16 cellular contexts compared by ENCODE assay signal in genomic region chr2:9763356-9764152, GRCh38.
DNase-seq lines count a peak whose midpoint lies in the region; ATAC-seq, FAIRE-seq and TF ChIP-seq lines count a peak whose summit lies in the region.
"Had no signal": no experiment of that assay in that cellular context is flagged by ENCODE, and none has a peak within 500 bp of the region (broad histone marks: within the 10 kb centered on the region; RNA-seq: fewer than 3 reads in every experiment).

No MANE protein-coding gene starts in this region.

- intact Hi-C loops in GM12878 (cut with micrococcal nuclease; ENCODE audit: unreplicated experiment) = no loop called here

- H3K9ac ChIP-seq in GM12878 (ENCODE audit: control insufficient read depth, insufficient read depth, low read length) = no peak overlapping the region

- H3K4me3 ChIP-seq in MG63 = no peak overlapping the region
- no peak overlapping the region for H3K4me3 ChIP-seq in GM12878
- H3K4me3 ChIP-seq: SJCRH30, tibial nerve had no signal

- RAD21 ChIA-PET in GM12878 (lab: Charles Lee; ENCODE audit: unreplicated experiment) = interaction anchor here (0.9 kb wide), 1 partner anchor 35 kb away, joined by 3 read pairs; no protein-coding TSS in a partner anchor

- H3K79me2 ChIP-seq in GM12878 (ENCODE audit: control insufficient read depth, insufficient read depth, low read length) = no peaks in the 10 kb centered on the region

- no peaks in the 10 kb centered on the region for H3K27me3 ChIP-seq in MG63
- H3K27me3 ChIP-seq in GM12878 (replicated peaks in 1 of 2; ENCODE audit: control insufficient read depth in 2 of 2, insufficient read depth in 2 of 2, low read length in 1 of 2) = peaks cover 1 to 3% of the 10 kb centered on the region in 2 experiments; a peak in 2 of 4 replicates
- H3K27me3 ChIP-seq: SJCRH30, tibial nerve had no signal

- no peak for TF ChIP-seq CTCF in GM12878 (IDR thresholded peaks at IDR 0.05 in 2 of 3, conservative IDR thresholded peaks at IDR 0.05 in 1 of 3; ENCODE audit: control insufficient read depth in 2 of 3, extremely low read depth in 1 of 3, insufficient read depth in 1 of 3, low read depth in 3 of 3, low read length in 3 of 3)

- no peaks in the 10 kb centered on the region for H3K36me3 Mint-ChIP-seq in stimulated activated effector memory CD8-positive, alpha-beta T cell treated with anti-CD3 and anti-CD28 coated beads, Interleukin-12 subunit alpha, Interleukin-12 subunit beta, amount 100 ng/mL, for 72 hours
- H3K36me3 Mint-ChIP-seq: mesothelial cell of epicardium, WTC11 had no signal

- H4K20me1 ChIP-seq in GM12878 (ENCODE audit: control insufficient read depth, insufficient read depth) = no peaks in the 10 kb centered on the region

- in situ Hi-C loops in GM12878 (cut with MboI) = no loop called here

- peaks cover 59% of the 10 kb centered on the region for H3K4me1 Mint-ChIP-seq in stimulated activated effector memory CD8-positive, alpha-beta T cell treated with anti-CD3 and anti-CD28 coated beads, Interleukin-12 subunit alpha, Interleukin-12 subunit beta, amount 100 ng/mL, for 72 hours

- no peaks in the 10 kb centered on the region for H3K9me3 Mint-ChIP-seq in stimulated activated effector memory CD8-positive, alpha-beta T cell treated with anti-CD3 and anti-CD28 coated beads, Interleukin-12 subunit alpha, Interleukin-12 subunit beta, amount 100 ng/mL, for 72 hours
- H3K9me3 Mint-ChIP-seq: mesothelial cell of epicardium, WTC11 had no signal

- ATAC-seq in GM12878 (no peak), GM18505 (IDR thresholded peaks at IDR 0.05; ENCODE audit: unreplicated experiment) (no peak), GM21360 (IDR thresholded peaks at IDR 0.05; ENCODE audit: unreplicated experiment) (no peak)
- peak; percentile 86 for ATAC-seq in stimulated activated effector memory CD8-positive, alpha-beta T cell treated with anti-CD3 and anti-CD28 coated beads, Interleukin-12 subunit alpha, Interleukin-12 subunit beta, amount 100 ng/mL, for 72 hours
- ATAC-seq: esophagus mucosa, WTC11 had no signal

- H3K27ac ChIP-seq in GM12878 (ENCODE audit: control insufficient read depth, insufficient read depth) = no peak overlapping the region
- H3K27ac ChIP-seq: SJCRH30, tibial nerve had no signal

- H3K9me3 ChIP-seq in MG63 = no peaks in the 10 kb centered on the region
- no peaks in the 10 kb centered on the region for H3K9me3 ChIP-seq in GM12878 (replicated peaks; ENCODE audit: control insufficient read depth, insufficient read depth, low read length)
- H3K9me3 ChIP-seq: SJCRH30, tibial nerve had no signal

- no peak overlapping the region for H3K27ac Mint-ChIP-seq in stimulated activated effector memory CD8-positive, alpha-beta T cell treated with anti-CD3 and anti-CD28 coated beads, Interleukin-12 subunit alpha, Interleukin-12 subunit beta, amount 100 ng/mL, for 72 hours
- H3K27ac Mint-ChIP-seq: mesothelial cell of epicardium, WTC11 had no signal

- FAIRE-seq in GM12878 (lab: Jason Lieb, UNC) = peak; percentile 47

- TF ChIP-seq POLR2A in GM12878 (IDR thresholded peaks at IDR 0.05; ENCODE audit: low read depth, low read length) (no peak), GM18505 (IDR thresholded peaks at IDR 0.05; ENCODE audit: borderline replicate concordance, extremely low read depth, insufficient read depth, insufficient read length) (no peak)

- TF ChIP-seq RAD21 in GM12878 (IDR thresholded peaks at IDR 0.05; ENCODE audit: insufficient read depth, low read depth, low read length) = no peak

- no peaks in the 10 kb centered on the region for H3K36me3 ChIP-seq in MG63
- H3K36me3 ChIP-seq in GM12878 (ENCODE audit: control insufficient read depth in 2 of 2, insufficient read depth in 2 of 2, low read length in 1 of 2) = no peaks in the 10 kb centered on the region
- H3K36me3 ChIP-seq: SJCRH30, tibial nerve had no signal

- SMC1A ChIA-PET in GM12878 (lab: Charles Lee; ENCODE audit: uncharacterized antibody, unreplicated experiment) = no interaction called here

- no peak overlapping the region for H3K4me2 ChIP-seq in GM12878 (ENCODE audit: control insufficient read depth, insufficient read depth)

- BruUV-seq in GM12878 (replicated peaks; lab: Mats Ljungman, UMichigan) = no TSS peak

- WGBS in GM12878 (ENCODE audit: insufficient coverage, insufficient replicate concordance, low lambda C conversion rate, missing lambda C conversion rate) = 91% methylated on average over 7 of the region's 7 CpGs

- H3K4me3 Mint-ChIP-seq in stimulated activated effector memory CD8-positive, alpha-beta T cell treated with anti-CD3 and anti-CD28 coated beads, Interleukin-12 subunit alpha, Interleukin-12 subunit beta, amount 100 ng/mL, for 72 hours = peak overlapping the region; percentile 6
- H3K4me3 Mint-ChIP-seq: mesothelial cell of epicardium, WTC11 had no signal

- peaks cover 15% of the 10 kb centered on the region for H3K4me1 ChIP-seq in GM12878 (ENCODE audit: control insufficient read depth, insufficient read depth, low read length)

- CTCF ChIA-PET in GM12878 (lab: Yijun Ruan, JAX) = no interaction called here

- DNase-seq in stimulated activated naive CD4-positive, alpha-beta T cell treated with Interleukin-2 at 50 U/mL for 16 hours (lab: John Stamatoyannopoulos, UW) = peak; percentile 42
- DNase-seq in stimulated activated naive CD4-positive, alpha-beta T cell (lab: John Stamatoyannopoulos, UW) = no peak
- peak; percentile 51 for DNase-seq in MG63
- DNase-seq in GM12878 (ENCODE audit: low read depth, low spot score) = no peak
- DNase-seq in stimulated activated effector memory CD8-positive, alpha-beta T cell treated with anti-CD3 and anti-CD28 coated beads, Interleukin-12 subunit alpha, Interleukin-12 subunit beta, amount 100 ng/mL, for 72 hours (ENCODE audit: low spot score in 2 of 2) = no peak
- DNase-seq in mucosa of gallbladder (ENCODE audit: low spot score) = no peak
- DNase-seq: activated effector memory CD4-positive, alpha-beta T cell treated with Interleukin-2 at 50 U/mL for 16 hours; H7; NCI-H2171; SJCRH30 had no signal

- H2AFZ ChIP-seq in GM12878 (ENCODE audit: control insufficient read depth, low read depth, low read length) = no peak overlapping the region

- POLR2A ChIA-PET in GM12878 (lab: Charles Lee) = interaction anchor here (0.6 kb wide), 1 partner anchor 367 kb away, joined by 3 read pairs; no protein-coding TSS in a partner anchor

- TF ChIP-seq EP300 in GM12878 (IDR thresholded peaks at IDR 0.05; ENCODE audit: borderline replicate concordance in 1 of 2, control insufficient read depth in 1 of 2, low read depth in 2 of 2, low read length in 2 of 2) = no peak

TF ChIP-seq in GM12878, 131 proteins besides CTCF, POLR2A, EP300 and RAD21:
- TF ChIP-seq JUNB (IDR thresholded peaks at IDR 0.05) = peak; percentile 24; the same call in 1 of the 2 replicates
- no peak for TF ChIP-seq E2F8 (IDR thresholded peaks at IDR 0.05; ENCODE audit: low read depth, partially characterized antibody)
- TF ChIP-seq RUNX3 (IDR thresholded peaks at IDR 0.05; ENCODE audit: low read length) = 0 out of 2 replicates have a peak, but pooled peaks have one; percentile 11

Comparison
In these comparisons a context has a peak if more than half of its experiments do, and no peak if none do; other contexts are left out.
1. DNase-seq: peak in stimulated activated naive CD4-positive, alpha-beta T cell treated with Interleukin-2 at 50 U/mL for 16 hours (single experiment) and MG63 (single experiment); none in stimulated activated naive CD4-positive, alpha-beta T cell (0 of 6), GM12878 (single experiment), stimulated activated effector memory CD8-positive, alpha-beta T cell treated with anti-CD3 and anti-CD28 coated beads, Interleukin-12 subunit alpha, Interleukin-12 subunit beta, amount 100 ng/mL, for 72 hours (0 of 2) and mucosa of gallbladder (single experiment).